ENCODE assay signal across 24 cellular contexts in genomic region chr4:119231517-119231916, GRCh38. TPM values are rescaled to one million over a fixed set of nuclear protein-coding genes. Genes with fewer than 3 reads are reported as not detected.
A peak's percentile ranks its signal among the peaks of the same experiment; 100 is the strongest.
DNase-seq lines count a peak whose midpoint lies in the region; ATAC-seq and TF ChIP-seq lines count a peak whose summit lies in the region.
"Had no signal": no experiment of that assay in that cellular context is flagged by ENCODE, and none has a peak within 500 bp of the region (broad histone marks: within the 10 kb centered on the region; RNA-seq: fewer than 3 reads in every experiment).

No MANE protein-coding gene starts in this region.

- no peaks in the 10 kb centered on the region for H3K27me3 Mint-ChIP-seq in endodermal cell (ENCODE audit: insufficient read depth)
- no peaks in the 10 kb centered on the region for H3K27me3 Mint-ChIP-seq in activated T-cell treated with anti-CD3 and anti-CD28 coated beads, Interleukin-2, amount 50 U/mL, for 4 hours (ENCODE audit: low read depth)
- H3K27me3 Mint-ChIP-seq: CD8-positive, alpha-beta memory T cell; IgD-negative memory B cell had no signal

- TF ChIP-seq CTCF in left ventricle myocardium inferior (IDR thresholded peaks at IDR 0.05; ENCODE audit: borderline replicate concordance) (no peak), endodermal cell (conservative IDR thresholded peaks at IDR 0.05) (no peak), esophagus muscularis mucosa (IDR thresholded peaks at IDR 0.05) (no peak)

- no peak overlapping the region for H2BK120ac ChIP-seq in mesenchymal stem cell (ENCODE audit: low read depth, low read length)

- peaks cover 10% of the 10 kb centered on the region for H3K4me1 Mint-ChIP-seq in endodermal cell
- H3K4me1 Mint-ChIP-seq in activated T-cell treated with anti-CD3 and anti-CD28 coated beads, Interleukin-2, amount 50 U/mL, for 4 hours (ENCODE audit: low read depth): peaks cover 30% of the 10 kb centered on the region

- H3K4me3 Mint-ChIP-seq in endodermal cell: no peak overlapping the region
- no peak overlapping the region for H3K4me3 Mint-ChIP-seq in activated T-cell treated with anti-CD3 and anti-CD28 coated beads, Interleukin-2, amount 50 U/mL, for 4 hours
- H3K4me3 Mint-ChIP-seq: CD8-positive, alpha-beta memory T cell; GM23338; IgD-negative memory B cell had no signal

- no peaks in the 10 kb centered on the region for H3K9me3 Mint-ChIP-seq in endodermal cell
- no peaks in the 10 kb centered on the region for H3K9me3 Mint-ChIP-seq in activated T-cell treated with anti-CD3 and anti-CD28 coated beads, Interleukin-2, amount 50 U/mL, for 4 hours
- H3K9me3 Mint-ChIP-seq: CD8-positive, alpha-beta memory T cell; GM23338; IgD-negative memory B cell had no signal

- peak overlapping the region; percentile 40 for H3K27ac Mint-ChIP-seq in endodermal cell
- H3K27ac Mint-ChIP-seq: GM23338, IgD-negative memory B cell had no signal

- H3K27ac ChIP-seq in left ventricle myocardium inferior (replicated peaks) (peak overlapping the region; percentile 11), endodermal cell (ENCODE audit: low read depth, low read length) (no peak overlapping the region), mesenchymal stem cell (ENCODE audit: low read length, poor library complexity, severe bottlenecking) (no peak overlapping the region), esophagus muscularis mucosa (replicated peaks in 1 of 4) (no peak overlapping the region)
- H3K27ac ChIP-seq: SJCRH30 had no signal

- H2BK15ac ChIP-seq in mesenchymal stem cell (ENCODE audit: low read depth, poor library complexity, severe bottlenecking): no peak overlapping the region

- H3K4ac ChIP-seq in mesenchymal stem cell (ENCODE audit: low read depth in 1 of 2, low read length in 2 of 2): no peak overlapping the region

- no peak overlapping the region for H3K9ac ChIP-seq in endodermal cell (ENCODE audit: extremely low read depth, low read length, poor library complexity, severe bottlenecking)
- H3K9ac ChIP-seq in mesenchymal stem cell (ENCODE audit: low read length): peak overlapping the region; percentile 39

- peaks cover 59% of the 10 kb centered on the region for H3K36me3 Mint-ChIP-seq in endodermal cell (ENCODE audit: low read depth)
- peaks cover 23% of the 10 kb centered on the region for H3K36me3 Mint-ChIP-seq in activated T-cell treated with anti-CD3 and anti-CD28 coated beads, Interleukin-2, amount 50 U/mL, for 4 hours (ENCODE audit: insufficient read depth)

- no peak overlapping the region for H2AK5ac ChIP-seq in mesenchymal stem cell (ENCODE audit: low read length, severe bottlenecking)

- intact Hi-C loops in left ventricle myocardium inferior (cut with micrococcal nuclease) (no loop called here), left ventricle myocardium superior (cut with micrococcal nuclease) (no loop called here), esophagus muscularis mucosa (cut with DNase I) (no loop called here)

- no peak overlapping the region for H3K4me2 ChIP-seq in mesenchymal stem cell (ENCODE audit: low read length, poor library complexity, severe bottlenecking)
- H3K4me2 ChIP-seq: GM23338 had no signal

- H3K14ac ChIP-seq in mesenchymal stem cell (ENCODE audit: low read length in 2 of 2): no peak overlapping the region

- H2BK5ac ChIP-seq in mesenchymal stem cell (ENCODE audit: low read depth, low read length, poor library complexity, severe bottlenecking): no peak overlapping the region

- peaks cover 26% of the 10 kb centered on the region for H3K79me1 ChIP-seq in mesenchymal stem cell (replicated peaks; ENCODE audit: low read length, poor library complexity, severe bottlenecking)

- H4K91ac ChIP-seq in mesenchymal stem cell (ENCODE audit: low read length): no peak overlapping the region

- H3K4me3 ChIP-seq in left ventricle myocardium inferior (no peak overlapping the region), endodermal cell (ENCODE audit: low read length) (no peak overlapping the region), mesenchymal stem cell (ENCODE audit: insufficient read depth in 1 of 2, low read depth in 1 of 2, low read length in 2 of 2) (no peak overlapping the region), esophagus muscularis mucosa (no peak overlapping the region)
- H3K4me3 ChIP-seq: GM23338, HAP-1, SJCRH30 had no signal

- DNase-seq in left ventricle myocardium inferior: no peak
- DNase-seq in left ventricle myocardium superior: no peak
- DNase-seq in endodermal cell: no peak
- no peak for DNase-seq in mesenchymal stem cell
- no peak for DNase-seq in esophagus muscularis mucosa (ENCODE audit: extremely low spot score)
- DNase-seq in activated T-cell treated with anti-CD3 and anti-CD28 coated beads, Interleukin-2, amount 50 U/mL, for 4 hours: no peak
- DNase-seq: 8988T; C1 segment of cervical spinal cord; CD8-positive, alpha-beta memory T cell; GDM1; Karpas-422; MV-4-11; NCI-H1105 treated with DMSO at 0.1 percent for 48 hours; NCI-H2029 treated with DMSO at 0.1 percent for 48 hours; NCI-H2171; NCI-H345; NCI-H524; NCI-H82; SJCRH30 had no signal

- H3K4me1 ChIP-seq in left ventricle myocardium inferior (peaks cover 52% of the 10 kb centered on the region), endodermal cell (ENCODE audit: control insufficient read depth, insufficient read depth, low read length) (no peaks in the 10 kb centered on the region), mesenchymal stem cell (ENCODE audit: control insufficient read depth, insufficient read depth, low read depth, low read length) (no peaks in the 10 kb centered on the region), esophagus muscularis mucosa (peaks cover 19 to 41% (median 26%) of the 10 kb centered on the region in 4 donors)
- H3K4me1 ChIP-seq: HAP-1 had no signal

- no peaks in the 10 kb centered on the region for H3K27me3 ChIP-seq in left ventricle myocardium inferior (ENCODE audit: low read depth)
- H3K27me3 ChIP-seq in endodermal cell (ENCODE audit: control insufficient read depth, insufficient read depth, low read length, poor library complexity, severe bottlenecking): no peaks in the 10 kb centered on the region
- no peaks in the 10 kb centered on the region for H3K27me3 ChIP-seq in mesenchymal stem cell (ENCODE audit: control insufficient read depth in 1 of 2, insufficient read depth in 1 of 2, low read length in 2 of 2)
- H3K27me3 ChIP-seq in esophagus muscularis mucosa: no peaks in the 10 kb centered on the region
- H3K27me3 ChIP-seq: SJCRH30 had no signal

- H3K18ac ChIP-seq in mesenchymal stem cell (ENCODE audit: low read depth in 1 of 2, low read length in 2 of 2): peak overlapping the region in 1 of 2 experiments; percentile 24

- WGBS in endodermal cell (ENCODE audit: insufficient coverage in 1 of 2, insufficient read length in 1 of 2), 2 experiments: 93 to 96% methylated on average over 3 to 4 of the region's 4 CpGs
- WGBS in mesenchymal stem cell: 60% methylated on average over 4 of the region's 4 CpGs
- 80% methylated on average over 4 of the region's 4 CpGs for WGBS in esophagus muscularis mucosa

- H3K23ac ChIP-seq in mesenchymal stem cell (ENCODE audit: low read length in 2 of 2): no peak overlapping the region

- TF ChIP-seq EP300 in esophagus muscularis mucosa (IDR thresholded peaks at IDR 0.05): no peak

- H2BK12ac ChIP-seq in mesenchymal stem cell (ENCODE audit: low read length in 2 of 2): no peak overlapping the region

- H3K9me3 ChIP-seq in left ventricle myocardium inferior (replicated peaks) (no peaks in the 10 kb centered on the region), endodermal cell (ENCODE audit: control insufficient read depth, low read length) (no peaks in the 10 kb centered on the region), mesenchymal stem cell (ENCODE audit: control insufficient read depth, low read length) (no peaks in the 10 kb centered on the region), esophagus muscularis mucosa (no peaks in the 10 kb centered on the region)
- H3K9me3 ChIP-seq: HAP-1, SJCRH30 had no signal

- no peak overlapping the region for H2AFZ ChIP-seq in mesenchymal stem cell (ENCODE audit: low read depth, low read length)
- H2AFZ ChIP-seq: GM23338 had no signal

- TF ChIP-seq POLR2A in esophagus muscularis mucosa (IDR thresholded peaks at IDR 0.05; ENCODE audit: low read depth): no peak

- H3K36me3 ChIP-seq in left ventricle myocardium inferior: peaks cover 23% of the 10 kb centered on the region
- H3K36me3 ChIP-seq in endodermal cell (ENCODE audit: control insufficient read depth, insufficient read depth, low read length): peaks cover 77% of the 10 kb centered on the region
- peaks cover 4 to 96% of the 10 kb centered on the region in 2 experiments for H3K36me3 ChIP-seq in mesenchymal stem cell (ENCODE audit: control insufficient read depth in 1 of 2, insufficient read depth in 2 of 2, low read depth in 1 of 2, low read length in 2 of 2)
- peaks cover 0 to 53% (median 35%) of the 10 kb centered on the region in 4 donors for H3K36me3 ChIP-seq in esophagus muscularis mucosa
- H3K36me3 ChIP-seq: HAP-1, SJCRH30 had no signal

- no peak overlapping the region for H4K8ac ChIP-seq in mesenchymal stem cell (ENCODE audit: low read length)

- no peak for ATAC-seq in left ventricle myocardium superior
- ATAC-seq in HG02870 (IDR thresholded peaks at IDR 0.05; ENCODE audit: unreplicated experiment): no peak
- no peak for ATAC-seq in activated T-cell treated with anti-CD3 and anti-CD28 coated beads, Interleukin-2, amount 50 U/mL, for 4 hours
- ATAC-seq: GM23338, Panc1 had no signal

RNA-seq across cellular contexts. Expression of gene USP53, which starts 19.0 kb away (rescaled TPM):
- total RNA-seq in left ventricle myocardium inferior (39.9 TPM), left ventricle myocardium superior (34.6 TPM), endodermal cell (10 to 100 TPM; 32.6 to 60.8 TPM), esophagus muscularis mucosa (100 to 1,000 TPM in 1 of 4 donors, 10 to 100 TPM in 3; 68.1 to 116 (median 78.4) TPM)
- 10.2 TPM for polyA plus RNA-seq in endodermal cell (2013, experiment 1 of 2)
- polyA plus RNA-seq in endodermal cell (2013, experiment 2 of 2): 10.1 TPM
- 17.7 TPM for polyA plus RNA-seq in mesenchymal stem cell (2013, experiment 1 of 2)
- 17.4 TPM for polyA plus RNA-seq in mesenchymal stem cell (2013, experiment 2 of 2)
- 10 to 100 TPM; 11.8 to 12.4 (median 12.1) TPM for total RNA-seq in activated T-cell treated with anti-CD3 and anti-CD28 coated beads, Interleukin-2, amount 50 U/mL, for 4 hours
